In genomic region chr7:4631664-4632171, GRCh38 we compare ENCODE assay signal across 8 cellular contexts. TPM values are rescaled to one million over a fixed set of nuclear protein-coding genes. Genes with fewer than 3 reads are reported as not detected.
DNase-seq lines count a peak whose midpoint lies in the region; ATAC-seq, FAIRE-seq and TF ChIP-seq lines count a peak whose summit lies in the region.

No MANE protein-coding gene starts in this region.

- H3K36me3 ChIP-seq in duodenal mucosa (ENCODE audit: control insufficient read depth in 1 of 2, insufficient read depth in 2 of 2, low read length in 2 of 2): no peaks in the 10 kb centered on the region
- no peaks in the 10 kb centered on the region for H3K36me3 ChIP-seq in HepG2 (replicated peaks in 1 of 2; ENCODE audit: control insufficient read depth in 1 of 2, insufficient read depth in 2 of 2, low read length in 2 of 2)
- no peaks in the 10 kb centered on the region for H3K36me3 ChIP-seq in thoracic aorta

- peak; percentile 84 for TF ChIP-seq RAD21 in HepG2 (CRISPR knock-in tag; IDR thresholded peaks at IDR 0.05)

- in situ Hi-C loops in HepG2 (cut with HindIII; ENCODE audit: extremely low pct_ligation_motif_present, low pct_unique_long_range_greater_than_20kb): no loop called here

- POLR2A ChIA-PET in HepG2 (lab: Yijun Ruan, JAX): interaction anchor here (1.4 kb wide), 1 partner anchor 10 kb away, joined by 7 read pairs; no protein-coding TSS in a partner anchor

- H2AFZ ChIP-seq in HepG2 (ENCODE audit: low read length): no peak overlapping the region

- TF ChIP-seq CTCF in HepG2 (CRISPR knock-in tag; IDR thresholded peaks at IDR 0.05) (peak; percentile 93), thoracic aorta (IDR thresholded peaks at IDR 0.05) (peak; percentile 53)

- H3K27me3 ChIP-seq in duodenal mucosa (ENCODE audit: control insufficient read depth in 1 of 2, insufficient read depth in 2 of 2, low read length in 2 of 2) (no peaks in the 10 kb centered on the region), HepG2 (ENCODE audit: control insufficient read depth in 1 of 2, insufficient read depth in 2 of 2, low read length in 2 of 2) (no peaks in the 10 kb centered on the region), thoracic aorta (replicated peaks; ENCODE audit: insufficient read depth) (no peaks in the 10 kb centered on the region)

- CTCF ChIA-PET in HepG2 (lab: Yijun Ruan, JAX; ENCODE audit: low intra/inter-chr PET ratio, low total read pairs): interaction anchor here (1.5 to 2.1 kb wide), 2 partner anchors 19 to 21 kb away, joined by 7 to 14 read pairs; no protein-coding TSS in a partner anchor

- no peaks in the 10 kb centered on the region for H3K79me2 ChIP-seq in HepG2 (ENCODE audit: insufficient read depth, low read length)

- no peak for TF ChIP-seq POLR2A in HepG2 (IDR thresholded peaks at IDR 0.05; ENCODE audit: insufficient read depth in 1 of 2, low read depth in 2 of 2, low read length in 2 of 2)

- intact Hi-C loops in HepG2 (cut with micrococcal nuclease; ENCODE audit: unreplicated experiment): loop anchor here (1.0 to 5.0 kb wide), 2 partner anchors 20 to 194 kb away; no protein-coding TSS in a partner anchor

- H3K27ac ChIP-seq in duodenal mucosa (ENCODE audit: low read depth, low read length): no peak overlapping the region
- no peak overlapping the region for H3K27ac ChIP-seq in HepG2 (ENCODE audit: extremely low read length, insufficient read depth, low read length)
- peak overlapping the region in 1 of 2 donors; percentile 55 for H3K27ac ChIP-seq in thoracic aorta

- H3K4me3 ChIP-seq in duodenal mucosa (ENCODE audit: low read depth in 1 of 2, low read length in 2 of 2) (peak overlapping the region; percentile 2 to 44), HepG2 (replicated peaks in 1 of 3; ENCODE audit: insufficient read depth in 1 of 3, low read depth in 2 of 3, low read length in 3 of 3) (peak overlapping the region; percentile 14 to 53 (median 31); a peak in 3 of 6 replicates), thoracic aorta (peak overlapping the region; percentile 65)

- no peaks in the 10 kb centered on the region for H4K20me1 ChIP-seq in HepG2 (ENCODE audit: insufficient read depth, low read length)

- H3K9ac ChIP-seq in duodenal mucosa (ENCODE audit: low read depth in 1 of 2, low read length in 2 of 2): no peak overlapping the region
- H3K9ac ChIP-seq in HepG2 (ENCODE audit: insufficient read depth, low read depth, low read length): no peak overlapping the region

- H3K4me1 ChIP-seq in duodenal mucosa (ENCODE audit: control insufficient read depth in 1 of 2, insufficient read depth in 2 of 2, low read length in 2 of 2) (peaks cover 0 to 10% of the 10 kb centered on the region in 2 donors), HepG2 (ENCODE audit: insufficient read depth, low read length) (peaks cover 16% of the 10 kb centered on the region), thoracic aorta (ENCODE audit: control insufficient read depth in 1 of 2, low read depth in 2 of 2) (peaks cover 4 to 10% of the 10 kb centered on the region in 2 donors)

- 2% methylated on average over 9 of the region's 17 CpGs for WGBS in HepG2 (ENCODE audit: low lambda C conversion rate)

- TF ChIP-seq EP300 in HepG2 (IDR thresholded peaks at IDR 0.05; ENCODE audit: low read depth in 2 of 2, low read length in 2 of 2): no peak
- TF ChIP-seq EP300 in HepG2 (CRISPR knock-in tag; IDR thresholded peaks at IDR 0.05; ENCODE audit: borderline replicate concordance): no peak

- ATAC-seq in HepG2 (peak; percentile 95), thoracic aorta (ENCODE audit: insufficient number of reproducible peaks, low FRiP score, low read depth) (peak; percentile 95), GM18519 (IDR thresholded peaks at IDR 0.05; ENCODE audit: low FRiP score, unreplicated experiment) (no peak)

- H3K4me2 ChIP-seq in HepG2 (ENCODE audit: low read depth, low read length): peak overlapping the region; percentile 83

- no peaks in the 10 kb centered on the region for H3K9me3 ChIP-seq in duodenal mucosa (ENCODE audit: control insufficient read depth in 1 of 2, low read length in 2 of 2)
- H3K9me3 ChIP-seq in HepG2 (ENCODE audit: low read length): no peaks in the 10 kb centered on the region
- H3K9me3 ChIP-seq in thoracic aorta: no peaks in the 10 kb centered on the region

- no TSS peak for BruUV-seq in HepG2 (replicated peaks; lab: Mats Ljungman, UMichigan)

- FAIRE-seq in HepG2 (lab: Jason Lieb, UNC): peak; percentile 79

- DNase-seq in AG08396 (ENCODE audit: low spot score) (peak; percentile 90), HS-5 (ENCODE audit: low read depth) (peak; percentile 94), OCI-M1 (lab: John Stamatoyannopoulos, UW) (peak; percentile 63), HepG2 (ENCODE audit: low spot score) (peak; percentile 84), thoracic aorta (ENCODE audit: low spot score) (peak; percentile 58)
- DNase-seq in activated CD4-positive, CD25-positive, alpha-beta regulatory T cell treated with anti-CD3 and anti-CD28 coated beads, Interleukin-2, amount 50 U/mL, for 72 hours: no peak

TF ChIP-seq in HepG2, 621 proteins besides CTCF, POLR2A, EP300 and RAD21 (continues in another document):
- TF ChIP-seq ZNF800 (CRISPR knock-in tag; IDR thresholded peaks at IDR 0.05) (no peak), TSC22D2 (CRISPR knock-in tag; IDR thresholded peaks at IDR 0.05; ENCODE audit: borderline replicate concordance) (no peak), PREB (CRISPR knock-in tag; IDR thresholded peaks at IDR 0.05) (no peak), TBX3 (IDR thresholded peaks at IDR 0.05; ENCODE audit: borderline replicate concordance) (0 out of 2 replicates have a peak, but pooled peaks have one; percentile 11), PHF5A (CRISPR knock-in tag; IDR thresholded peaks at IDR 0.05; ENCODE audit: low read depth, unreplicated experiment) (no peak), ELF1 (CRISPR knock-in tag; IDR thresholded peaks at IDR 0.05) (no peak), ZSCAN29 (CRISPR knock-in tag; conservative IDR thresholded peaks at IDR 0.05) (peak; percentile 79; the same call in 1 of the 2 replicates), LCORL (IDR thresholded peaks at IDR 0.05) (no peak), LCORL (CRISPR knock-in tag; IDR thresholded peaks at IDR 0.05) (peak; percentile 65)

RNA-seq across cellular contexts. Expression of gene FOXK1, which starts 50.4 kb away (rescaled TPM):
- total RNA-seq in HepG2 (2016; rRNA removed; fragmentation: Illumina TruSeq; extraction: Trizol) (8.8 and 9.7 TPM in 2 replicates), thoracic aorta (10 to 100 TPM; 34.3 to 62.4 TPM)
- 20.0 and 23.4 TPM in 2 replicates for total RNA-seq in HepG2 (2016; cell fraction: cytosol; rRNA removed; fragmentation: Illumina TruSeq; extraction: Trizol; ENCODE audit: low read depth)
- 7.9 and 8.8 TPM in 2 replicates for total RNA-seq in HepG2 (2016; cell fraction: insoluble cytoplasmic fraction; rRNA removed; fragmentation: Illumina TruSeq; extraction: Trizol)
- 8.0 and 8.3 TPM in 2 replicates for total RNA-seq in HepG2 (2016; cell fraction: membrane; rRNA removed; fragmentation: Illumina TruSeq; extraction: Trizol)
- 9.2 and 12.0 TPM in 2 replicates for total RNA-seq in HepG2 (2016; cell fraction: nucleus; rRNA removed; fragmentation: Illumina TruSeq; extraction: Trizol)
- polyA plus RNA-seq in HepG2 (2011; rRNA removed): 4.6 and 4.7 TPM in 2 replicates
- polyA plus RNA-seq in HepG2 (2011; cell fraction: cytosol; rRNA removed): 1.7 and 2.8 TPM in 2 replicates
- polyA plus RNA-seq in HepG2 (2011; cell fraction: nucleus; rRNA removed): 17.7 and 24.7 TPM in 2 replicates
- polyA plus RNA-seq in HepG2 (2012): 4.4 and 4.8 TPM in 2 replicates
- polyA plus RNA-seq in HepG2 (2016; cell fraction: cytosol; fragmentation: Illumina TruSeq; extraction: Trizol; ENCODE audit: low read depth): 0.55 and 0.96 TPM in 2 replicates
- polyA plus RNA-seq in HepG2 (2016; cell fraction: insoluble cytoplasmic fraction; fragmentation: Illumina TruSeq; extraction: Trizol; ENCODE audit: low read depth): 3.9 and 5.8 TPM in 2 replicates
- 0.41 and 0.84 TPM in 2 replicates for polyA plus RNA-seq in HepG2 (2016; cell fraction: membrane; fragmentation: Illumina TruSeq; extraction: Trizol; ENCODE audit: low read depth)
- polyA plus RNA-seq in HepG2 (2016; cell fraction: nucleus; fragmentation: Illumina TruSeq; extraction: Trizol; ENCODE audit: insufficient read depth, low read depth): 15.3 and 17.1 TPM in 2 replicates
- 16.6 and 23.1 TPM in 2 replicates for polyA minus RNA-seq in HepG2 (2011; rRNA and poly(A)+ RNA removed; ENCODE audit: low replicate concordance)
- 12.9 and 14.4 TPM in 2 replicates for polyA minus RNA-seq in HepG2 (2011; cell fraction: cytosol; rRNA and poly(A)+ RNA removed)
- 16.2 and 17.8 TPM in 2 replicates for polyA minus RNA-seq in HepG2 (2011; cell fraction: nucleus; rRNA and poly(A)+ RNA removed)
